In the genomic region with DNA sequence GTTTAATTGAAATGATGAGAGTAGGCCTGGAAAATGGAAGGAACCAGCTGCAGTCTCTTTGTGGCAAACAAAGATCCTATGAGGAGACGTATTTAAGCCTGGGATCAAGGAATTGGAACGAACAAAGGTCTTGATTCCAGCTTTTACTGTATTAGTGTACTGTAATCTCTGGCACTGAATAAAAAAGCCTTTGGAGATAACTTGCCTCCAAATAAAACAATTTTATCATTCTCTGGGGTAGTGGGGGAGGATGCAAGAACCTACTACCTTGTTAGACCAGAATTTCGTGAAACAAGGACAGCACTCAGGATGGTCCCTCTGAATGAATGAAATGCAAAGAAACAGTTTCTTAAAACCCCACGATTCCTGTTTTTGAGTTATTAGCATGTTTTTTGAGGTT, we compare ENCODE assay signal across 7 cellular contexts.
"Had no signal": no experiment of that assay in that cellular context is flagged by ENCODE, and none has a peak within 500 bp of the region (broad histone marks: within the 10 kb centered on the region; RNA-seq: fewer than 3 reads in every experiment).

No MANE protein-coding gene starts in this region.

- H3K4me3 Mint-ChIP-seq: H9 had no signal

- ATAC-seq: K562 had no signal

- DNase-seq: GOT3, H9, HCEC 1CT, IMR-90 had no signal

- H3K4me3 ChIP-seq: K562 had no signal

- H3K27ac Mint-ChIP-seq: H9 had no signal

- FAIRE-seq: H54, HTR-8/SVneo, K562 had no signal
